Comparison of ENCODE assay signal across 8 cellular contexts in the genomic region with DNA sequence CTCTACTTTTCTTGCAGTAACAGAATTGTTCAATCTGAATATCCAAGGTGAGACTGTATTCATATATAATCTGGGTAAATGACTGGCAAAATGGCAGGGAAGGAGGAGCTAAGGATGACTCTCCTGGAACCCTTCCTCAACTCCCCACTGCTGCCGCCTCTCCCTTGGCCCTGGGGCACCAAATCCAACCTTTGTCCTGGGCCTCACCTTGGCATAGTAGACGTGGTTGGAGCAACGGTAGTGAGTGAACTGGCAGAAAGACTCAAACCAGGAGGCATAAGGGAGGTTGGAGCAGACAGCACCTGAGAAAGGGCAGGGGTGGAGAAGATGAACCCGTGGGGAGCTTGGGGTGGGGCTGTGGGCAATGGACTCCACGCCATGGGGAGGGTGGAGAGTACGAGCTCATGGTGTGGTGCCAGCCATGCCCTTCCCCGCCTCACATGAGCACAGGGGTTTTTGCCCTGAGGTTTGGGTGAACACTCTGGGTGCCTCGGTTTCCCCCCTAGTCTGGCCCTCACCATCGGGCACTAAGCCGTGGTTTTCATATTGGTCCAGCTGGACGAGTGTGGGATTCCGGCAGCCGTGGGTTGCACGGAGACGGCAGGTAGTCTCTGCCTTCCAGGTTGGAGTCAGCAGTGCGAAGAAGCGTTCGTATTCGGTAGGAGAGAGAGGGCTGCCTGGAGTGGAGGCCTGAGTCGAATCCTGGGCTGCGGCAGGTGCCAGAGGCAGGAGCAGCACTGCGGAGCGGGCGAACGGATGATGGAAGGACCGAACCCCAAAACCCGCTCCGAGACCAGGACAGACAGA. TPM values are rescaled to one million over a fixed set of nuclear protein-coding genes. Genes with fewer than 3 reads are reported as not detected.
DNase-seq lines count a peak whose midpoint lies in the region; ATAC-seq lines count a peak whose summit lies in the region.

No MANE protein-coding gene starts in this region.

- peaks cover 19% of the 10 kb centered on the region for H3K9me3 Mint-ChIP-seq in activated naive CD8-positive, alpha-beta T cell treated with anti-CD3 and anti-CD28 coated beads, Interleukin-2, amount 50 U/mL, for 24 hours

- peak overlapping the region; percentile 51 to 77 (median 62) for H3K9ac ChIP-seq in skeletal muscle tissue (ENCODE audit: low read depth in 1 of 3, low read length in 3 of 3)

- H3K27ac Mint-ChIP-seq in activated naive CD8-positive, alpha-beta T cell treated with anti-CD3 and anti-CD28 coated beads, Interleukin-2, amount 50 U/mL, for 24 hours: peak overlapping the region; percentile 76

- H3K9me3 ChIP-seq in iPS-18c (ENCODE audit: control insufficient read depth, insufficient read depth, low read length) (peaks cover 2% of the 10 kb centered on the region), skeletal muscle tissue (ENCODE audit: control insufficient read depth in 3 of 3, low read length in 3 of 3) (no peaks in the 10 kb centered on the region)

- H3K4me1 Mint-ChIP-seq in activated naive CD8-positive, alpha-beta T cell treated with anti-CD3 and anti-CD28 coated beads, Interleukin-2, amount 50 U/mL, for 24 hours: peaks cover 15% of the 10 kb centered on the region

- H3K36me3 ChIP-seq in H7 (replicated peaks; ENCODE audit: control insufficient read depth, insufficient read depth, low read length) (peaks cover 7% of the 10 kb centered on the region), skeletal muscle tissue (ENCODE audit: control insufficient read depth in 3 of 3, insufficient read depth in 3 of 3, low read length in 3 of 3) (peaks cover 15 to 21% (median 18%) of the 10 kb centered on the region in 3 donors)

- DNase-seq in H7 (no peak), SHP77 treated with DMSO at 0.1 percent for 48 hours (lab: John Stamatoyannopoulos, UW) (no peak), globus pallidus (ENCODE audit: low spot score) (no peak), NCI-H2081 treated with DMSO at 0.1 percent for 48 hours (lab: John Stamatoyannopoulos, UW) (no peak)
- no peak for DNase-seq in activated naive CD8-positive, alpha-beta T cell treated with anti-CD3 and anti-CD28 coated beads, Interleukin-2, amount 50 U/mL, for 24 hours

- H3K27ac ChIP-seq in skeletal muscle tissue (ENCODE audit: low read depth, low read length): peak overlapping the region; percentile 12

- H3K4me3 ChIP-seq in H7 (ENCODE audit: insufficient read depth, low read depth, low read length) (peak overlapping the region; percentile 53), iPS-18c (ENCODE audit: insufficient read depth, low read depth, low read length) (peak overlapping the region; percentile 80), skeletal muscle tissue (ENCODE audit: low read length in 3 of 3) (peak overlapping the region; percentile 71)

- H3K27me3 Mint-ChIP-seq in activated naive CD8-positive, alpha-beta T cell treated with anti-CD3 and anti-CD28 coated beads, Interleukin-2, amount 50 U/mL, for 24 hours: no peaks in the 10 kb centered on the region

- peaks cover 6 to 10% (median 6%) of the 10 kb centered on the region in 3 donors for H3K4me1 ChIP-seq in skeletal muscle tissue (ENCODE audit: control insufficient read depth in 3 of 3, insufficient read depth in 3 of 3, low read length in 3 of 3)

- H3K36me3 Mint-ChIP-seq in activated naive CD8-positive, alpha-beta T cell treated with anti-CD3 and anti-CD28 coated beads, Interleukin-2, amount 50 U/mL, for 24 hours (ENCODE audit: low read depth): peaks cover 18% of the 10 kb centered on the region

- ATAC-seq in activated naive CD8-positive, alpha-beta T cell treated with anti-CD3 and anti-CD28 coated beads, Interleukin-2, amount 50 U/mL, for 24 hours: no peak
- ATAC-seq in HG03565 (IDR thresholded peaks at IDR 0.05; ENCODE audit: unreplicated experiment): no peak

- H3K4me3 Mint-ChIP-seq in activated naive CD8-positive, alpha-beta T cell treated with anti-CD3 and anti-CD28 coated beads, Interleukin-2, amount 50 U/mL, for 24 hours: peak overlapping the region; percentile 72

- H3K27me3 ChIP-seq in H7 (ENCODE audit: control insufficient read depth, insufficient read depth, low read length) (peaks cover 9% of the 10 kb centered on the region), skeletal muscle tissue (ENCODE audit: control insufficient read depth in 3 of 3, insufficient read depth in 3 of 3, low read length in 3 of 3) (no peaks in the 10 kb centered on the region)

RNA-seq across cellular contexts. Expression of a gene that starts 0.8 kb away (rescaled TPM):
- 0.80 and 3.6 TPM in 2 replicates for total RNA-seq in H7 (2014; rRNA removed; shearing (Covaris generic))
- total RNA-seq in skeletal muscle tissue: 1.0 TPM

RNA-seq across cellular contexts. Expression of a gene that starts 10.7 kb away (rescaled TPM):
- total RNA-seq in H7 (2014; rRNA removed; shearing (Covaris generic)): 0.04 TPM in 1 of 2 replicates, not detected in the other
- 1.0 TPM for total RNA-seq in skeletal muscle tissue

RNA-seq across cellular contexts. Expression of a gene that starts 16.4 kb away (rescaled TPM):
- total RNA-seq in H7 (2014; rRNA removed; shearing (Covaris generic)): 26.9 and 31.2 TPM in 2 replicates
- total RNA-seq in skeletal muscle tissue: 38.1 TPM

RNA-seq across cellular contexts. Expression of a gene that starts 39.3 kb away (rescaled TPM):
- total RNA-seq in H7 (2014; rRNA removed; shearing (Covaris generic)): 236 and 245 TPM in 2 replicates
- total RNA-seq in skeletal muscle tissue: 211 TPM

RNA-seq across cellular contexts. Expression of a gene that starts 42.7 kb away (rescaled TPM):
- total RNA-seq in H7 (2014; rRNA removed; shearing (Covaris generic)): 34.4 and 40.3 TPM in 2 replicates
- total RNA-seq in skeletal muscle tissue: 8.4 TPM
